9 cellular contexts compared by ENCODE assay signal in the genomic region with DNA sequence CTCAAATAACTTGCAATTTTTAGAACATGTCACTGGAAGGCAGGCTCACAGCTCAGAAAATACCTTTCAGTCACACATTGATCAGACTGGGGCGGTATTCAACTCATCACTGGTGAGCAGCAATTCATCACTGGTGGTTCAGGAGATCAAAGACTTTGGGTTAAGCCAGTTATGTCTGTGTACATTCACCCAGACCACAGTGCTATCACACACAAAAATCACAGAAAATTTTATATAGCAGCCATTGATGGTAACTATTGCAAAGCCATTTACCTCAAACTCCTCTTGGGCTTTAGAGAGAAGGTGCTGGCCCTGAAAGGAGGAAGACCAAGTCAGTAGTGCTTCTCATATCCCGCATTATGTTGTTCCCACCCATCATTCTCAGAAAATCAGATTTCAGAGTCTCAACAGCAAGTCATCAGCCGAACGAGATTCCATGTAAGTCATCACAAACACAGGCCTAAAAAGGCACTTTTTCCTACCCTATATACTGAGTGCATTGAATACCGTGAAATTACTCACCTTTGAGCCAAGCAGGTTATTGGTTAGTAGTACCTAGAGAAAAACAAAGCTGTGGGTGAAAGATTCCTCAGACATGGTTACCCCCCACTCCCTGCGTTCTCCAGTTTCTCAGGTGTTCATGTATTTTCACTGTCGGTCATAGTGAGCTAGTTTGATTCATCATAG. TPM values are rescaled to one million over a fixed set of nuclear protein-coding genes. Genes with fewer than 3 reads are reported as not detected.
A peak's percentile ranks its signal among the peaks of the same experiment; 100 is the strongest.
DNase-seq lines count a peak whose midpoint lies in the region; ATAC-seq and TF ChIP-seq lines count a peak whose summit lies in the region.
"Had no signal": no experiment of that assay in that cellular context is flagged by ENCODE, and none has a peak within 500 bp of the region (broad histone marks: within the 10 kb centered on the region; RNA-seq: fewer than 3 reads in every experiment).

No MANE protein-coding gene starts in this region.

- H2AFZ ChIP-seq in SK-N-SH (ENCODE audit: low read depth), result no peak overlapping the region

- DNase-seq in SK-N-SH, result no peak
- no peak for DNase-seq in SJCRH30
- no peak for DNase-seq in epithelial cell of esophagus (ENCODE audit: low read depth)
- DNase-seq in sigmoid colon, result no peak
- DNase-seq in GM10266 (ENCODE audit: extremely low spot score), result no peak

- no peak for TF ChIP-seq CTCF in SK-N-SH (IDR thresholded peaks at IDR 0.05)
- no peak for TF ChIP-seq CTCF in epithelial cell of esophagus (IDR thresholded peaks at IDR 0.05; ENCODE audit: insufficient read depth, low read depth, low read length, missing control alignments)
- TF ChIP-seq CTCF in sigmoid colon (IDR thresholded peaks at IDR 0.05), result no peak
- TF ChIP-seq CTCF in GM10266 (IDR thresholded peaks at IDR 0.05; ENCODE audit: control insufficient read depth, insufficient read depth, low read depth, missing control alignments), result no peak

- H3F3A ChIP-seq in SK-N-SH (replicated peaks; ENCODE audit: insufficient read depth), result peaks cover 53% of the 10 kb centered on the region

- CTCF ChIA-PET in SK-N-SH (lab: Yijun Ruan, JAX), result interaction anchor here (1.1 to 5.2 kb wide), 4 partner anchors 12 to 67 kb away, joined by 3 to 46 read pairs (median 9); a partner anchor contains a TSS

- H3K27ac ChIP-seq in SK-N-SH (ENCODE audit: low read depth in 2 of 2, low read length in 1 of 2), result peak overlapping the region; percentile 11 to 58; a peak in 3 of 4 replicates
- H3K27ac ChIP-seq in SJCRH30, result no peak overlapping the region
- peak overlapping the region in 3 of 4 donors; percentile 14 to 93 (median 83) for H3K27ac ChIP-seq in sigmoid colon

- TF ChIP-seq EP300 in SK-N-SH (IDR thresholded peaks at IDR 0.05; ENCODE audit: borderline replicate concordance in 1 of 2, low read depth in 1 of 2, low read length in 1 of 2), result no peak
- TF ChIP-seq EP300 in sigmoid colon (IDR thresholded peaks at IDR 0.05), result no peak

- no peaks in the 10 kb centered on the region for H3K27me3 ChIP-seq in SK-N-SH (ENCODE audit: insufficient read depth)
- no peaks in the 10 kb centered on the region for H3K27me3 ChIP-seq in SJCRH30
- H3K27me3 ChIP-seq in sigmoid colon, result no peaks in the 10 kb centered on the region

- H3K79me2 ChIP-seq in SK-N-SH (ENCODE audit: insufficient read depth), result peaks cover 53% of the 10 kb centered on the region

- WGBS in SK-N-SH (ENCODE audit: low lambda C conversion rate), result 45% methylated on average over 7 of the region's 7 CpGs
- 26 to 51% methylated on average over 7 of the region's 7 CpGs for WGBS in sigmoid colon, 2 donors

- intact Hi-C loops in sigmoid colon (cut with DNase I), result no loop called here

- H3K9ac ChIP-seq in SK-N-SH, result peak overlapping the region; percentile 92

- no peak for ATAC-seq in SK-N-SH treated with all-trans-retinoic acid at 6 μM for 48 hours
- no peak for ATAC-seq in HG03175 (IDR thresholded peaks at IDR 0.05; ENCODE audit: unreplicated experiment)
- ATAC-seq in GM21576 (IDR thresholded peaks at IDR 0.05; ENCODE audit: unreplicated experiment), result no peak

- H3K9me2 ChIP-seq in SK-N-SH, result no peaks in the 10 kb centered on the region

- POLR2A ChIA-PET in SK-N-SH (lab: Yijun Ruan, JAX), result interaction anchor here (0.6 to 9.4 kb wide), 4 partner anchors 13 to 72 kb away, joined by 7 to 146 read pairs (median 28); a partner anchor contains a TSS

- peaks cover 39% of the 10 kb centered on the region for H4K20me1 ChIP-seq in SK-N-SH (ENCODE audit: insufficient read depth)

- no peak for TF ChIP-seq RAD21 in SK-N-SH (IDR thresholded peaks at IDR 0.05; ENCODE audit: low read length)

- H3K4me2 ChIP-seq in SK-N-SH, result peak overlapping the region; percentile 84

- H3K9me3 ChIP-seq in SK-N-SH (no peaks in the 10 kb centered on the region), SJCRH30 (replicated peaks) (no peaks in the 10 kb centered on the region), sigmoid colon (no peaks in the 10 kb centered on the region)

- TF ChIP-seq POLR2A in sigmoid colon (IDR thresholded peaks at IDR 0.05), result no peak

- peak overlapping the region; percentile 90 to 94 for H3K4me3 ChIP-seq in SK-N-SH (ENCODE audit: low read depth in 2 of 2, low read length in 1 of 2)
- peak overlapping the region; percentile 87 for H3K4me3 ChIP-seq in SJCRH30
- peak overlapping the region; percentile 98 for H3K4me3 ChIP-seq in epithelial cell of esophagus (ENCODE audit: low read length)
- H3K4me3 ChIP-seq in sigmoid colon, result peak overlapping the region in 1 of 4 donors; percentile 77

- H3K36me3 ChIP-seq in SK-N-SH (replicated peaks in 1 of 2; ENCODE audit: control insufficient read depth in 1 of 2, insufficient read depth in 2 of 2, low read length in 1 of 2) (peaks cover 34 to 38% of the 10 kb centered on the region in 2 experiments), SJCRH30 (peaks cover 45% of the 10 kb centered on the region), sigmoid colon (peaks cover 7 to 41% (median 25%) of the 10 kb centered on the region in 4 donors)

- H3K4me1 ChIP-seq in SK-N-SH (ENCODE audit: control insufficient read depth in 1 of 2, insufficient read depth in 2 of 2, low read depth in 1 of 2, low read length in 1 of 2) (peaks cover 14 to 16% of the 10 kb centered on the region in 2 experiments; a peak in 3 of 4 replicates), SJCRH30 (peaks cover 12% of the 10 kb centered on the region), sigmoid colon (peaks cover 0 to 35% (median 25%) of the 10 kb centered on the region in 4 donors)

TF ChIP-seq in SK-N-SH, 30 proteins besides CTCF, POLR2A, EP300 and RAD21 (continues in another document):
- no peak for TF ChIP-seq RCOR1 (IDR thresholded peaks at IDR 0.05; ENCODE audit: low read length)

TF ChIP-seq in SK-N-SH treated with all-trans-retinoic acid at 6 μM for 48 hours, 23 proteins besides CTCF, POLR2A, EP300 and RAD21:
- TF ChIP-seq ZFP30 (CRISPR knock-in tag; IDR thresholded peaks at IDR 0.05) (no peak), ARNTL (CRISPR knock-in tag; IDR thresholded peaks at IDR 0.05; ENCODE audit: borderline replicate concordance, low read depth) (no peak), BACH2 (CRISPR knock-in tag; IDR thresholded peaks at IDR 0.05; ENCODE audit: borderline replicate concordance) (no peak), PPARA (CRISPR knock-in tag; IDR thresholded peaks at IDR 0.05; ENCODE audit: borderline replicate concordance) (no peak), GLIS3 (CRISPR knock-in tag; IDR thresholded peaks at IDR 0.05) (no peak), OSR1 (CRISPR knock-in tag; IDR thresholded peaks at IDR 0.05) (no peak), ZNF70 (CRISPR knock-in tag; IDR thresholded peaks at IDR 0.05) (no peak), RARB (CRISPR knock-in tag; IDR thresholded peaks at IDR 0.05) (no peak), CSDC2 (CRISPR knock-in tag; IDR thresholded peaks at IDR 0.05) (no peak)

RNA-seq across cellular contexts. Expression of a gene that starts 14.0 kb away (rescaled TPM):
- polyA plus RNA-seq in SK-N-SH (2012; rRNA removed) (132 TPM in 2 replicates), sigmoid colon (10 to 100 TPM; 11.6 to 47.6 (median 24.0) TPM)
- polyA plus RNA-seq in SK-N-SH (2012; cell fraction: cytosol; rRNA removed), result 57.7 and 95.4 TPM in 2 replicates
- 195 and 221 TPM in 2 replicates for polyA plus RNA-seq in SK-N-SH (2012; cell fraction: nucleus; rRNA removed)
- total RNA-seq in SJCRH30 (2014; rRNA removed; shearing (Covaris generic)), result 46.7 and 50.4 TPM in 2 replicates
- 10 to 100 TPM; 22.8 to 39.7 (median 34.7) TPM for total RNA-seq in sigmoid colon

RNA-seq across cellular contexts. Expression of a gene that starts 20.8 kb away (rescaled TPM):
- polyA plus RNA-seq in SK-N-SH (2012; rRNA removed), result not detected in 2 replicates
- not detected in 2 replicates for polyA plus RNA-seq in SK-N-SH (2012; cell fraction: cytosol; rRNA removed)
- polyA plus RNA-seq in SK-N-SH (2012; cell fraction: nucleus; rRNA removed), result not detected in 2 replicates
- total RNA-seq in SJCRH30 (2014; rRNA removed; shearing (Covaris generic)), result not detected in 2 replicates
- total RNA-seq in sigmoid colon, result 1 to 10 TPM in 1 of 4 donors, not detected in 3; 2.1 TPM
- polyA plus RNA-seq in sigmoid colon, result not detected
- total RNA-seq: temporal lobe had no signal

RNA-seq across cellular contexts. Expression of a gene that starts 21.6 kb away (rescaled TPM):
- 24.2 and 27.4 TPM in 2 replicates for polyA plus RNA-seq in SK-N-SH (2012; rRNA removed)
- 15.8 and 24.5 TPM in 2 replicates for polyA plus RNA-seq in SK-N-SH (2012; cell fraction: cytosol; rRNA removed)
- polyA plus RNA-seq in SK-N-SH (2012; cell fraction: nucleus; rRNA removed), result 14.1 and 24.6 TPM in 2 replicates
- total RNA-seq in SJCRH30 (2014; rRNA removed; shearing (Covaris generic)), result 22.7 and 27.5 TPM in 2 replicates
- 10 to 100 TPM; 27.1 to 37.8 (median 31.2) TPM for total RNA-seq in sigmoid colon
- 10 to 100 TPM; 27.8 to 31.2 (median 28.9) TPM for polyA plus RNA-seq in sigmoid colon

RNA-seq across cellular contexts. Expression of a gene that starts 27.3 kb away (rescaled TPM):
- polyA plus RNA-seq in SK-N-SH (2012; rRNA removed), result 212 and 308 TPM in 2 replicates
- polyA plus RNA-seq in SK-N-SH (2012; cell fraction: cytosol; rRNA removed), result 158 and 172 TPM in 2 replicates
- polyA plus RNA-seq in SK-N-SH (2012; cell fraction: nucleus; rRNA removed), result 372 and 424 TPM in 2 replicates
- total RNA-seq in SJCRH30 (2014; rRNA removed; shearing (Covaris generic)), result 106 and 109 TPM in 2 replicates
- 10 to 100 TPM; 44.0 to 70.4 (median 50.4) TPM for total RNA-seq in sigmoid colon
- 100 to 1,000 TPM in 1 of 3 donors, 10 to 100 TPM in 2; 16.8 to 128 (median 39.1) TPM for polyA plus RNA-seq in sigmoid colon

RNA-seq across cellular contexts. Expression of a gene that starts 48.2 kb away (rescaled TPM):
- polyA plus RNA-seq in SK-N-SH (2012; rRNA removed) (47.6 and 59.7 TPM in 2 replicates), sigmoid colon (10 to 100 TPM; 20.3 to 63.3 (median 22.8) TPM)
- 31.5 and 34.2 TPM in 2 replicates for polyA plus RNA-seq in SK-N-SH (2012; cell fraction: cytosol; rRNA removed)
- polyA plus RNA-seq in SK-N-SH (2012; cell fraction: nucleus; rRNA removed), result 220 and 356 TPM in 2 replicates
- total RNA-seq in SJCRH30 (2014; rRNA removed; shearing (Covaris generic)), result 56.4 and 59.3 TPM in 2 replicates
- 10 to 100 TPM; 33.2 to 68.1 (median 43.0) TPM for total RNA-seq in sigmoid colon
